ENCODE assay signal across 21 cellular contexts in the genomic region with DNA sequence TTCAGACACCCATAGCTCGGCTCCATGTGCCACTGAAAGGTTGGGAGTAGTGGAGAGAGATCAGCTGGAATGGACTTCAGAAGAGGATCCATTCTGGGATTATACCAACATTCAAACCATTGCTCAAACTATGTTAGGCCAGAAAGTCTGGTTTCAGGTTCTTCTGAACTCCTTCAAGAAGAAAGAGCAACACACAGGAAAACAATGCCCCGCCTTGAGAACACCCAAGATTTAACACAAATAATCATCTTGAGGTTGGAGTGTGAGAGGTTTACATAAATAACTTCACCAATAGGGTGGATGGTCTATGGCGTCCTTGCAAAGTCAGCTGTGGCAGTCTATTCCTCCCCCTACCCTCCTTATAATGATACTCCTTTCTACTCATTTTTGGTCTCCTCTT.
DNase-seq lines count a peak whose midpoint lies in the region; ATAC-seq, FAIRE-seq and TF ChIP-seq lines count a peak whose summit lies in the region.
"Had no signal": no experiment of that assay in that cellular context is flagged by ENCODE, and none has a peak within 500 bp of the region (broad histone marks: within the 10 kb centered on the region; RNA-seq: fewer than 3 reads in every experiment).

No MANE protein-coding gene starts in this region.

- no peaks in the 10 kb centered on the region for H3K9me3 Mint-ChIP-seq in stimulated activated naive CD8-positive, alpha-beta T cell treated with anti-CD3 and anti-CD28 coated beads, Interleukin-15, Interleukin-2, amounts not matched to agents 100 ng/mL and 50 ng/mL, for 24 hours
- H3K9me3 Mint-ChIP-seq in activated CD4-positive, alpha-beta memory T cell treated with anti-CD3 and anti-CD28 coated beads for 36 hours: no peaks in the 10 kb centered on the region

- CTCF ChIA-PET in activated CD4-positive, alpha-beta memory T cell treated with anti-CD3 and anti-CD28 coated beads for 36 hours (lab: Charles Lee): interaction anchor here (0.6 to 0.8 kb wide), 2 partner anchors 309 to 1113 kb away, joined by 3 read pairs; no protein-coding TSS in a partner anchor

- H3K36me3 Mint-ChIP-seq in stimulated activated naive CD8-positive, alpha-beta T cell treated with anti-CD3 and anti-CD28 coated beads, Interleukin-15, Interleukin-2, amounts not matched to agents 100 ng/mL and 50 ng/mL, for 24 hours (ENCODE audit: low read depth): no peaks in the 10 kb centered on the region
- H3K36me3 Mint-ChIP-seq in activated CD4-positive, alpha-beta memory T cell treated with anti-CD3 and anti-CD28 coated beads for 36 hours: no peaks in the 10 kb centered on the region

- peak overlapping the region; percentile 99 for H3K27ac ChIP-seq in foreskin keratinocyte
- H3K27ac ChIP-seq: ascending aorta, heart right ventricle, ovary, RWPE1, tibial artery had no signal

- FAIRE-seq in GM19239 (lab: Jason Lieb, UNC): no peak
- FAIRE-seq: D721Med had no signal

- ATAC-seq in stimulated activated naive CD8-positive, alpha-beta T cell treated with anti-CD3 and anti-CD28 coated beads, Interleukin-15, Interleukin-2, amounts not matched to agents 100 U/mL and 50 U/mL, for 24 hours: no peak
- ATAC-seq in foreskin keratinocyte (no peak), GM18520 (IDR thresholded peaks at IDR 0.05; ENCODE audit: unreplicated experiment) (no peak)
- ATAC-seq: heart right ventricle, sciatic nerve had no signal

- H3K4me1 ChIP-seq in foreskin keratinocyte: peaks cover 52% of the 10 kb centered on the region

- POLR2A ChIA-PET in activated CD4-positive, alpha-beta memory T cell treated with anti-CD3 and anti-CD28 coated beads for 36 hours (lab: Charles Lee): interaction anchor here (0.7 to 0.8 kb wide), 2 partner anchors 29 to 147 kb away, joined by 3 read pairs; no protein-coding TSS in a partner anchor

- H3K27me3 ChIP-seq in foreskin keratinocyte: no peaks in the 10 kb centered on the region
- H3K27me3 ChIP-seq: ascending aorta, heart right ventricle, ovary, tibial artery had no signal

- intact Hi-C loops in activated CD4-positive, alpha-beta memory T cell treated with anti-CD3 and anti-CD28 coated beads for 36 hours (cut with micrococcal nuclease): no loop called here

- no peak for DNase-seq in stimulated activated naive CD8-positive, alpha-beta T cell treated with anti-CD3 and anti-CD28 coated beads, Interleukin-15, Interleukin-2, amounts not matched to agents 100 U/mL and 50 U/mL, for 24 hours
- no peak for DNase-seq in activated CD4-positive, alpha-beta memory T cell treated with anti-CD3 and anti-CD28 coated beads for 36 hours
- DNase-seq in foreskin keratinocyte (no peak), GM19238 (ENCODE audit: insufficient read length, low spot score) (no peak), GM19239 (ENCODE audit: insufficient read length, low spot score) (no peak)
- DNase-seq: activated gamma-delta T cell treated with Interleukin-2 at 50 U/mL for 16 hours; GOT3; heart right ventricle; NCI-H1092 treated with DMSO at 0.1 percent for 48 hours; NCI-H2081; NCI-H510A; ovary; stimulated activated naive CD4-positive, alpha-beta T cell; SW 1271; tibial artery had no signal

- H3K27me3 Mint-ChIP-seq in stimulated activated naive CD8-positive, alpha-beta T cell treated with anti-CD3 and anti-CD28 coated beads, Interleukin-15, Interleukin-2, amounts not matched to agents 100 ng/mL and 50 ng/mL, for 24 hours: no peaks in the 10 kb centered on the region
- no peaks in the 10 kb centered on the region for H3K27me3 Mint-ChIP-seq in activated CD4-positive, alpha-beta memory T cell treated with anti-CD3 and anti-CD28 coated beads for 36 hours

- TF ChIP-seq CTCF in foreskin keratinocyte (conservative IDR thresholded peaks at IDR 0.05): no peak

- H3K4me3 Mint-ChIP-seq in stimulated activated naive CD8-positive, alpha-beta T cell treated with anti-CD3 and anti-CD28 coated beads, Interleukin-15, Interleukin-2, amounts not matched to agents 100 ng/mL and 50 ng/mL, for 24 hours: no peak overlapping the region
- no peak overlapping the region for H3K4me3 Mint-ChIP-seq in activated CD4-positive, alpha-beta memory T cell treated with anti-CD3 and anti-CD28 coated beads for 36 hours

- H3K4me1 Mint-ChIP-seq in stimulated activated naive CD8-positive, alpha-beta T cell treated with anti-CD3 and anti-CD28 coated beads, Interleukin-15, Interleukin-2, amounts not matched to agents 100 ng/mL and 50 ng/mL, for 24 hours (ENCODE audit: low read depth): peaks cover 96% of the 10 kb centered on the region
- H3K4me1 Mint-ChIP-seq in activated CD4-positive, alpha-beta memory T cell treated with anti-CD3 and anti-CD28 coated beads for 36 hours (ENCODE audit: low read depth): peaks cover 94% of the 10 kb centered on the region

- peak overlapping the region; percentile 69 for H3K27ac Mint-ChIP-seq in stimulated activated naive CD8-positive, alpha-beta T cell treated with anti-CD3 and anti-CD28 coated beads, Interleukin-15, Interleukin-2, amounts not matched to agents 100 ng/mL and 50 ng/mL, for 24 hours
- H3K27ac Mint-ChIP-seq in activated CD4-positive, alpha-beta memory T cell treated with anti-CD3 and anti-CD28 coated beads for 36 hours: peak overlapping the region; percentile 30
